8 cellular contexts compared by ENCODE assay signal in the genomic region with DNA sequence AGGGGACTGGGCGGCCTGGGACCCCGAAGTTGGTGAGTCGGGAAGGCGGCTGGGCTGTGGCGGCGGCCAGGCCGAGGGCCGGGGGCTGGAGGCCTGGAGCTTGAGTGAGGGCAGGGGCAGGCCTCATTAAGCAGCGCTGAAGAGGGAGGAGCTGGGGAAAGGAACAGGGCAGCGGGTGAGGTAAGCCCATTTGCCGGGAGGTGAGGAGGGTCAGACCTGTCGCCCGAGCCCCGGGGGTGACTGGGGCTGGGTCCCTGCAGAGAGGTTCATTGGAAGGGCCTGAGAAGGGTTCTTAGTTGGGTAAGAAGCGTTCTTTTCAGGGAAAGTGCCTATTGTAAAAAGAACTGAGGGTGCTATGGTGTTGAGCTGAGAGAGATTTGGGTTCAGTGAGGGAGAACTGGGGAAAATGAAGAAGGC. TPM values are rescaled to one million over a fixed set of nuclear protein-coding genes. Genes with fewer than 3 reads are reported as not detected.
DNase-seq lines count a peak whose midpoint lies in the region; ATAC-seq, FAIRE-seq and TF ChIP-seq lines count a peak whose summit lies in the region.

No MANE protein-coding gene starts in this region.

- no peak overlapping the region for H3K4me3 Mint-ChIP-seq in natural killer cell treated with Interleukin-12 subunit alpha and Interleukin-12 subunit beta and Interleukin-15 and Interleukin-18, amount 100 ng/mL, for 72 hours

- 1 to 2% methylated on average over 14 to 15 of the region's 15 CpGs for WGBS in esophagus squamous epithelium, 2 donors

- H3K9me3 ChIP-seq in esophagus squamous epithelium = no peaks in the 10 kb centered on the region

- intact Hi-C loops in esophagus squamous epithelium (cut with DNase I) = no loop called here

- H3K27ac ChIP-seq in esophagus squamous epithelium = peak overlapping the region; percentile 96 to 99 (median 98)

- peak overlapping the region; percentile 77 to 99 (median 94) for H3K4me3 ChIP-seq in esophagus squamous epithelium

- no peaks in the 10 kb centered on the region for H3K27me3 Mint-ChIP-seq in natural killer cell treated with Interleukin-12 subunit alpha and Interleukin-12 subunit beta and Interleukin-15 and Interleukin-18, amount 100 ng/mL, for 72 hours

- DNase-seq in DMS79 treated with DMSO at 0.1 percent for 48 hours (lab: John Stamatoyannopoulos, UW) (peak; percentile 2), HuH-7.5 (ENCODE audit: low spot score) (peak; percentile 64), UCSD-AML1 (lab: John Stamatoyannopoulos, UW; ENCODE audit: unreplicated experiment) (peak; percentile 62), esophagus squamous epithelium (lab: John Stamatoyannopoulos, UW) (no peak), middle frontal gyrus (ENCODE audit: extremely low spot score, low spot score) (no peak), GM19239 (ENCODE audit: insufficient read length, low spot score) (no peak)
- DNase-seq in natural killer cell treated with Interleukin-12 subunit alpha and Interleukin-12 subunit beta and Interleukin-15 and Interleukin-18, amount 100 ng/mL, for 72 hours (ENCODE audit: low spot score) = no peak

- no peak overlapping the region for H3K27ac Mint-ChIP-seq in natural killer cell treated with Interleukin-12 subunit alpha and Interleukin-12 subunit beta and Interleukin-15 and Interleukin-18, amount 100 ng/mL, for 72 hours

- no peak for FAIRE-seq in GM19239 (lab: Jason Lieb, UNC)

- H3K36me3 Mint-ChIP-seq in natural killer cell treated with Interleukin-12 subunit alpha and Interleukin-12 subunit beta and Interleukin-15 and Interleukin-18, amount 100 ng/mL, for 72 hours = peaks cover 5% of the 10 kb centered on the region

- no peak for TF ChIP-seq POLR2A in esophagus squamous epithelium (IDR thresholded peaks at IDR 0.05)

- peaks cover 0 to 43% (median 0%) of the 10 kb centered on the region in 3 donors for H3K36me3 ChIP-seq in esophagus squamous epithelium

- H3K4me1 Mint-ChIP-seq in natural killer cell treated with Interleukin-12 subunit alpha and Interleukin-12 subunit beta and Interleukin-15 and Interleukin-18, amount 100 ng/mL, for 72 hours (ENCODE audit: low read depth in 2 of 2) = peaks cover 12 to 20% of the 10 kb centered on the region in 2 donors

- peak; percentile 10 for ATAC-seq in GM21423 (IDR thresholded peaks at IDR 0.05; ENCODE audit: unreplicated experiment)
- peak; percentile 3 to 44 for ATAC-seq in natural killer cell treated with Interleukin-12 subunit alpha and Interleukin-12 subunit beta and Interleukin-15 and Interleukin-18, amount 100 ng/mL, for 72 hours

- H3K9me3 Mint-ChIP-seq in natural killer cell treated with Interleukin-12 subunit alpha and Interleukin-12 subunit beta and Interleukin-15 and Interleukin-18, amount 100 ng/mL, for 72 hours = no peaks in the 10 kb centered on the region

- peaks cover 9 to 66% (median 44%) of the 10 kb centered on the region in 3 donors for H3K4me1 ChIP-seq in esophagus squamous epithelium

- no peak for TF ChIP-seq CTCF in esophagus squamous epithelium (IDR thresholded peaks at IDR 0.05)

- H3K27me3 ChIP-seq in esophagus squamous epithelium = no peaks in the 10 kb centered on the region

RNA-seq across cellular contexts. Expression of a gene that starts 0.4 kb away (rescaled TPM):
- total RNA-seq in esophagus squamous epithelium = 10 to 100 TPM; 78.2 to 94.2 (median 86.4) TPM
- total RNA-seq in natural killer cell treated with Interleukin-12 subunit alpha and Interleukin-12 subunit beta and Interleukin-15 and Interleukin-18, amount 100 ng/mL, for 72 hours = 10 to 100 TPM; 39.2 to 68.1 TPM

RNA-seq across cellular contexts. Expression of a gene that starts 7.7 kb away (rescaled TPM):
- total RNA-seq in esophagus squamous epithelium = 10 to 100 TPM; 11.1 to 22.6 (median 17.0) TPM
- 100 to 1,000 TPM in 1 of 2 donors, 10 to 100 TPM in 1; 72.3 to 178 TPM for total RNA-seq in natural killer cell treated with Interleukin-12 subunit alpha and Interleukin-12 subunit beta and Interleukin-15 and Interleukin-18, amount 100 ng/mL, for 72 hours

RNA-seq across cellular contexts. Expression of a gene that starts 8.5 kb away (rescaled TPM):
- 1 to 10 TPM in 1 of 4 donors, under 1 TPM in 3; 0.48 to 3.4 (median 0.67) TPM for total RNA-seq in esophagus squamous epithelium
- under 1 TPM in 1 of 2 donors, not detected in 1; 0.40 TPM for total RNA-seq in natural killer cell treated with Interleukin-12 subunit alpha and Interleukin-12 subunit beta and Interleukin-15 and Interleukin-18, amount 100 ng/mL, for 72 hours

RNA-seq across cellular contexts. Expression of a gene that starts 22.8 kb away (rescaled TPM):
- total RNA-seq in esophagus squamous epithelium = 10 to 100 TPM; 16.0 to 30.0 (median 18.5) TPM
- total RNA-seq in natural killer cell treated with Interleukin-12 subunit alpha and Interleukin-12 subunit beta and Interleukin-15 and Interleukin-18, amount 100 ng/mL, for 72 hours = 10 to 100 TPM; 12.2 to 17.6 TPM

RNA-seq across cellular contexts. Expression of a gene that starts 43.4 kb away (rescaled TPM):
- total RNA-seq in esophagus squamous epithelium = 100 to 1,000 TPM in 3 of 4 donors, 10 to 100 TPM in 1; 95.7 to 209 (median 159) TPM
- total RNA-seq in natural killer cell treated with Interleukin-12 subunit alpha and Interleukin-12 subunit beta and Interleukin-15 and Interleukin-18, amount 100 ng/mL, for 72 hours = 100 to 1,000 TPM in 1 of 2 donors, 10 to 100 TPM in 1; 81.9 to 168 TPM

Comparison
In these comparisons a context has a peak if more than half of its experiments do, and no peak if none do; other contexts are left out.
1. DNase-seq: peak in DMS79 treated with DMSO at 0.1 percent for 48 hours (single experiment), HuH-7.5 (single experiment) and UCSD-AML1 (single experiment); none in esophagus squamous epithelium (single experiment), natural killer cell treated with Interleukin-12 subunit alpha and Interleukin-12 subunit beta and Interleukin-15 and Interleukin-18, amount 100 ng/mL, for 72 hours (single experiment), middle frontal gyrus (single experiment) and GM19239 (single experiment).